Comparison of ENCODE assay signal across 15 cellular contexts in the genomic region with DNA sequence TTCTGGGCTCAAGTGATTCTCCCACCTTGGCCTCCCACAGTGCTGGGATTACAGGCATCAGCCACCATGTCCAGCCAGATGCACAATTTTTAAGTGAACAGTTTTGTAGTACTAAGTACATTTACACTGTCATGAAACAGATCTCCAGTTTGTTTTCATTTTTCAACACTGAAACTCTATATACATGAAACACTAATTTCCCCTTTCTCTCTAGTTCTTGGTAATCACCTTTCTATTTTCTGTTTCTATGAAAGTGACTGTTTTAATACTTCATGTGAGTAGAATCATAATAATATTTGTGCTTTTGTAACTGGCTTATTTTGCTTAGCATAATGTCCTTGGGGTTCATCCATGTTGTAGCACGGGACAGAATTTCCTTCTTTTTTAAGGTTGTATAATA.
DNase-seq lines count a peak whose midpoint lies in the region; ATAC-seq, FAIRE-seq and TF ChIP-seq lines count a peak whose summit lies in the region.
"Had no signal": no experiment of that assay in that cellular context is flagged by ENCODE, and none has a peak within 500 bp of the region (broad histone marks: within the 10 kb centered on the region; RNA-seq: fewer than 3 reads in every experiment).

No MANE protein-coding gene starts in this region.

- H3K9me3 Mint-ChIP-seq in activated CD4-positive, alpha-beta T cell treated with anti-CD3 and anti-CD28 coated beads for 36 hours (ENCODE audit: low read depth): no peaks in the 10 kb centered on the region
- H3K9me3 Mint-ChIP-seq in activated CD4-positive, alpha-beta T cell treated with anti-CD3 and anti-CD28 coated beads, Interleukin-2, amount 10 ng/mL, durations not matched to agents 7 days and 5 days: no peaks in the 10 kb centered on the region
- H3K9me3 Mint-ChIP-seq in activated T-helper 17 cell treated with anti-CD3 and anti-CD28 coated beads, Interleukin-2, amount 50 U/mL, for 72 hours: no peaks in the 10 kb centered on the region

- TF ChIP-seq EP300 in HepG2 (IDR thresholded peaks at IDR 0.05; ENCODE audit: low read depth in 2 of 2, low read length in 2 of 2) (no peak), HepG2 (CRISPR knock-in tag; IDR thresholded peaks at IDR 0.05; ENCODE audit: borderline replicate concordance) (no peak)

- WGBS in HepG2 (ENCODE audit: low lambda C conversion rate): 100% methylated on average over 1 of the region's 1 CpG

- no peak for TF ChIP-seq CTCF in HepG2 (CRISPR knock-in tag; IDR thresholded peaks at IDR 0.05)

- no peaks in the 10 kb centered on the region for H3K27me3 Mint-ChIP-seq in activated CD4-positive, alpha-beta T cell treated with anti-CD3 and anti-CD28 coated beads for 36 hours
- no peaks in the 10 kb centered on the region for H3K27me3 Mint-ChIP-seq in activated CD4-positive, alpha-beta T cell treated with anti-CD3 and anti-CD28 coated beads, Interleukin-2, amount 10 ng/mL, durations not matched to agents 7 days and 5 days
- no peaks in the 10 kb centered on the region for H3K27me3 Mint-ChIP-seq in activated T-helper 17 cell treated with anti-CD3 and anti-CD28 coated beads, Interleukin-2, amount 50 U/mL, for 72 hours

- BruUV-seq in HepG2 (replicated peaks; lab: Mats Ljungman, UMichigan): no TSS peak

- H3K4me1 ChIP-seq in HepG2 (ENCODE audit: insufficient read depth, low read length): no peaks in the 10 kb centered on the region
- H3K4me1 ChIP-seq: tibial artery had no signal

- POLR2A ChIA-PET in activated CD4-positive, alpha-beta T cell treated with anti-CD3 and anti-CD28 coated beads for 36 hours (lab: Charles Lee): no interaction called here
- POLR2A ChIA-PET in activated CD4-positive, alpha-beta T cell treated with anti-CD3 and anti-CD28 coated beads, Interleukin-2, amount 10 ng/mL, durations not matched to agents 7 days and 5 days (lab: Charles Lee): no interaction called here
- POLR2A ChIA-PET in HepG2 (lab: Yijun Ruan, JAX): no interaction called here

- H3K4me3 Mint-ChIP-seq in activated CD4-positive, alpha-beta T cell treated with anti-CD3 and anti-CD28 coated beads for 36 hours: no peak overlapping the region
- H3K4me3 Mint-ChIP-seq in activated CD4-positive, alpha-beta T cell treated with anti-CD3 and anti-CD28 coated beads, Interleukin-2, amount 10 ng/mL, durations not matched to agents 7 days and 5 days: no peak overlapping the region
- no peak overlapping the region for H3K4me3 Mint-ChIP-seq in activated T-helper 17 cell treated with anti-CD3 and anti-CD28 coated beads, Interleukin-2, amount 50 U/mL, for 72 hours

- H3K9ac ChIP-seq in HepG2 (ENCODE audit: insufficient read depth, low read depth, low read length): no peak overlapping the region

- H3K4me1 Mint-ChIP-seq in activated CD4-positive, alpha-beta T cell treated with anti-CD3 and anti-CD28 coated beads for 36 hours: peaks cover 13% of the 10 kb centered on the region
- H3K4me1 Mint-ChIP-seq in activated CD4-positive, alpha-beta T cell treated with anti-CD3 and anti-CD28 coated beads, Interleukin-2, amount 10 ng/mL, durations not matched to agents 7 days and 5 days: peaks cover 10% of the 10 kb centered on the region
- H3K4me1 Mint-ChIP-seq in activated T-helper 17 cell treated with anti-CD3 and anti-CD28 coated beads, Interleukin-2, amount 50 U/mL, for 72 hours: peaks cover 12% of the 10 kb centered on the region

- no peak for TF ChIP-seq POLR2A in HepG2 (IDR thresholded peaks at IDR 0.05; ENCODE audit: insufficient read depth in 1 of 2, low read depth in 2 of 2, low read length in 2 of 2)

- no peaks in the 10 kb centered on the region for H3K9me3 ChIP-seq in HepG2 (ENCODE audit: low read length)
- H3K9me3 ChIP-seq: tibial artery had no signal

- no peak overlapping the region for H3K27ac ChIP-seq in HepG2 (ENCODE audit: extremely low read length, insufficient read depth, low read length)
- H3K27ac ChIP-seq: tibial artery had no signal

- in situ Hi-C loops in HepG2 (cut with HindIII; ENCODE audit: extremely low pct_ligation_motif_present, low pct_unique_long_range_greater_than_20kb): no loop called here

- no peak overlapping the region for H3K4me3 ChIP-seq in HepG2 (replicated peaks in 1 of 3; ENCODE audit: insufficient read depth in 1 of 3, low read depth in 2 of 3, low read length in 3 of 3)
- H3K4me3 ChIP-seq: tibial artery had no signal

- DNase-seq in activated CD4-positive, alpha-beta T cell treated with anti-CD3 and anti-CD28 coated beads for 36 hours: no peak
- DNase-seq in activated CD4-positive, alpha-beta T cell treated with anti-CD3 and anti-CD28 coated beads, Interleukin-2, amount 10 ng/mL, durations not matched to agents 7 days and 5 days: no peak
- DNase-seq in NCI-H2227 treated with DMSO at 0.1 percent for 48 hours (lab: John Stamatoyannopoulos, UW): no peak
- DNase-seq in HepG2 (ENCODE audit: low spot score): no peak
- DNase-seq in NCI-H226: no peak
- DNase-seq: 8988T; central memory CD4-positive, alpha-beta T cell; kidney; NCI-H524; stimulated activated CD4-positive, alpha-beta T cell treated with anti-CD3 and anti-CD28 coated beads, Interleukin-2, amount 100 ng/mL, for 48 hours; tibial artery had no signal

- no peak overlapping the region for H2AFZ ChIP-seq in HepG2 (ENCODE audit: low read length)

- no peaks in the 10 kb centered on the region for H4K20me1 ChIP-seq in HepG2 (ENCODE audit: insufficient read depth, low read length)

- H3K36me3 ChIP-seq in HepG2 (replicated peaks in 1 of 2; ENCODE audit: control insufficient read depth in 1 of 2, insufficient read depth in 2 of 2, low read length in 2 of 2): peaks cover 3 to 19% of the 10 kb centered on the region in 2 experiments; a peak in 4 of 5 replicates

- no peak for TF ChIP-seq RAD21 in HepG2 (CRISPR knock-in tag; IDR thresholded peaks at IDR 0.05)

- H3K27ac Mint-ChIP-seq in activated CD4-positive, alpha-beta T cell treated with anti-CD3 and anti-CD28 coated beads for 36 hours: peak overlapping the region; percentile 63
- H3K27ac Mint-ChIP-seq in activated CD4-positive, alpha-beta T cell treated with anti-CD3 and anti-CD28 coated beads, Interleukin-2, amount 10 ng/mL, durations not matched to agents 7 days and 5 days: no peak overlapping the region
- H3K27ac Mint-ChIP-seq in activated T-helper 17 cell treated with anti-CD3 and anti-CD28 coated beads, Interleukin-2, amount 50 U/mL, for 72 hours: peak overlapping the region; percentile 3

- CTCF ChIA-PET in activated CD4-positive, alpha-beta T cell treated with anti-CD3 and anti-CD28 coated beads for 36 hours (lab: Charles Lee): no interaction called here
- CTCF ChIA-PET in activated CD4-positive, alpha-beta T cell treated with anti-CD3 and anti-CD28 coated beads, Interleukin-2, amount 10 ng/mL, durations not matched to agents 7 days and 5 days (lab: Charles Lee): interaction anchor here (1.0 kb wide), 1 partner anchor 24 kb away, joined by 3 read pairs; no protein-coding TSS in a partner anchor
- CTCF ChIA-PET in HepG2 (lab: Yijun Ruan, JAX; ENCODE audit: low intra/inter-chr PET ratio, low total read pairs): no interaction called here

- H3K79me2 ChIP-seq in HepG2 (ENCODE audit: insufficient read depth, low read length): no peaks in the 10 kb centered on the region

- ATAC-seq in activated CD4-positive, alpha-beta T cell treated with anti-CD3 and anti-CD28 coated beads for 36 hours: peak; percentile 76
- peak; percentile 90 for ATAC-seq in GM21423 (IDR thresholded peaks at IDR 0.05; ENCODE audit: unreplicated experiment)
- ATAC-seq in HG03060 (IDR thresholded peaks at IDR 0.05; ENCODE audit: low read depth, unreplicated experiment): peak; percentile 73
- ATAC-seq in activated T-helper 17 cell treated with anti-CD3 and anti-CD28 coated beads, Interleukin-2, amount 50 U/mL, for 72 hours (replicated peaks): peak; percentile 80
- no peak for ATAC-seq in HepG2

- no peaks in the 10 kb centered on the region for H3K27me3 ChIP-seq in HepG2 (ENCODE audit: control insufficient read depth in 1 of 2, insufficient read depth in 2 of 2, low read length in 2 of 2)
- H3K27me3 ChIP-seq: tibial artery had no signal

- intact Hi-C loops in activated CD4-positive, alpha-beta T cell treated with anti-CD3 and anti-CD28 coated beads for 36 hours (cut with DNase I, micrococcal nuclease): no loop called here
- intact Hi-C loops in HepG2 (cut with micrococcal nuclease; ENCODE audit: unreplicated experiment): no loop called here

- H3K4me2 ChIP-seq in HepG2 (ENCODE audit: low read depth, low read length): no peak overlapping the region

- FAIRE-seq in HepG2 (lab: Jason Lieb, UNC): no peak
- FAIRE-seq: H1, kidney had no signal

- H3K36me3 Mint-ChIP-seq in activated CD4-positive, alpha-beta T cell treated with anti-CD3 and anti-CD28 coated beads for 36 hours (ENCODE audit: low read depth): peaks cover 55% of the 10 kb centered on the region
- peaks cover 43% of the 10 kb centered on the region for H3K36me3 Mint-ChIP-seq in activated CD4-positive, alpha-beta T cell treated with anti-CD3 and anti-CD28 coated beads, Interleukin-2, amount 10 ng/mL, durations not matched to agents 7 days and 5 days (ENCODE audit: low read depth)
- H3K36me3 Mint-ChIP-seq in activated T-helper 17 cell treated with anti-CD3 and anti-CD28 coated beads, Interleukin-2, amount 50 U/mL, for 72 hours (ENCODE audit: low read depth): peaks cover 92% of the 10 kb centered on the region

TF ChIP-seq in HepG2, 621 proteins besides CTCF, POLR2A, EP300 and RAD21 (continues in another document):
- TF ChIP-seq ZNF556 (CRISPR knock-in tag; IDR thresholded peaks at IDR 0.05; ENCODE audit: borderline replicate concordance): no peak
- TF ChIP-seq ZNF720 (CRISPR knock-in tag; IDR thresholded peaks at IDR 0.05): no peak
- no peak for TF ChIP-seq PLRG1 (conservative IDR thresholded peaks at IDR 0.05)
- no peak for TF ChIP-seq DPF2 (CRISPR knock-in tag; IDR thresholded peaks at IDR 0.05; ENCODE audit: borderline replicate concordance, low read depth)
